Comparison of ENCODE assay signal across 9 cellular contexts in genomic region chrX:38804481-38805293, GRCh38. TPM values are rescaled to one million over a fixed set of nuclear protein-coding genes. Genes with fewer than 3 reads are reported as not detected.
A peak's percentile ranks its signal among the peaks of the same experiment; 100 is the strongest.
DNase-seq lines count a peak whose midpoint lies in the region; ATAC-seq, FAIRE-seq and TF ChIP-seq lines count a peak whose summit lies in the region.
"Had no signal": no experiment of that assay in that cellular context is flagged by ENCODE, and none has a peak within 500 bp of the region (broad histone marks: within the 10 kb centered on the region; RNA-seq: fewer than 3 reads in every experiment).

No MANE protein-coding gene starts in this region.

- no peak for ATAC-seq in HG02678 (IDR thresholded peaks at IDR 0.05; ENCODE audit: unreplicated experiment)
- ATAC-seq in HG03159 (IDR thresholded peaks at IDR 0.05; ENCODE audit: unreplicated experiment) = no peak

- H3K27me3 Mint-ChIP-seq in CD14-positive monocyte (ENCODE audit: low read depth in 3 of 3) = peaks cover 0 to 17% (median 0%) of the 10 kb centered on the region in 3 donors

- peaks cover 40% of the 10 kb centered on the region for H3K4me1 Mint-ChIP-seq in CD14-positive monocyte

- peaks cover 6% of the 10 kb centered on the region; the same call in 1 of the 2 replicates for H3K36me3 ChIP-seq in iPS DF 6.9 (ENCODE audit: control insufficient read depth, insufficient read depth, low read length)

- no peaks in the 10 kb centered on the region for H3K9me3 ChIP-seq in iPS DF 6.9 (ENCODE audit: control insufficient read depth, insufficient read depth, low read length)

- intact Hi-C loops in CD14-positive monocyte (cut with micrococcal nuclease) = loop anchor here (5.0 to 10.0 kb wide), 5 partner anchors 43 to 343 kb away; no protein-coding TSS in a partner anchor

- FAIRE-seq in RCC 7860 (lab: Jason Lieb, UNC) = no peak

- DNase-seq in CD14-positive monocyte (ENCODE audit: low spot score) = no peak
- peak; percentile 5 for DNase-seq in H4 (ENCODE audit: low spot score)
- peak; percentile 7 for DNase-seq in RCC 7860 (ENCODE audit: low spot score)
- DNase-seq in iPS DF 6.9 (ENCODE audit: low read depth, low spot score) = no peak

- H3K27me3 ChIP-seq in iPS DF 6.9 (ENCODE audit: control insufficient read depth, insufficient read depth, low read length) = no peaks in the 10 kb centered on the region

- H3K27ac ChIP-seq in adipose tissue (ENCODE audit: low read depth, low read length) = peak overlapping the region; percentile 75
- H3K27ac ChIP-seq in iPS DF 6.9 (ENCODE audit: low read length) = no peak overlapping the region
- peak overlapping the region; percentile 52 to 94 (median 86) for H3K27ac ChIP-seq in skin epidermis

- H3K27ac Mint-ChIP-seq in CD14-positive monocyte = peak overlapping the region; percentile 88 to 98 (median 96)

- TF ChIP-seq CTCF in CD14-positive monocyte (IDR thresholded peaks at IDR 0.05) = no peak

- H3K4me3 ChIP-seq in iPS DF 6.9 (ENCODE audit: low read length) = peak overlapping the region; percentile 63; the same call in 1 of the 2 replicates
- peak overlapping the region; percentile 53 to 63 (median 59) for H3K4me3 ChIP-seq in skin epidermis

- peaks cover 0 to 29% (median 3%) of the 10 kb centered on the region in 7 donors for H3K9me3 Mint-ChIP-seq in CD14-positive monocyte

- peak overlapping the region; percentile 88 to 93 for H3K4me3 Mint-ChIP-seq in CD14-positive monocyte

- H3K36me3 Mint-ChIP-seq in CD14-positive monocyte = peaks cover 0 to 4% of the 10 kb centered on the region in 2 donors

- WGBS in adipose tissue, 3 donors = 1 to 30% (median 1%) methylated on average over 31 to 75 of the region's 75 CpGs
- no CpG with 5 or more reads among the region's 75 CpGs for WGBS in iPS DF 6.9 (ENCODE audit: insufficient coverage, insufficient read length)

- no peaks in the 10 kb centered on the region; the same call in 1 of the 2 replicates for H3K4me1 ChIP-seq in iPS DF 6.9 (ENCODE audit: control insufficient read depth, insufficient read depth, low read length)

RNA-seq across cellular contexts. Expression of gene MID1IP1, which starts 3.4 kb away (rescaled TPM):
- polyA plus RNA-seq in CD14-positive monocyte (10 to 100 TPM; 48.4 to 55.5 TPM), adipose tissue (100 to 1,000 TPM in 1 of 3 donors, 10 to 100 TPM in 2; 63.9 to 152 (median 93.4) TPM)
- total RNA-seq in H4 (2014; rRNA removed; shearing (Covaris generic)) = 37.5 and 48.9 TPM in 2 replicates
- total RNA-seq: HT1080 had no signal

Comparison
In these comparisons a context has a peak if more than half of its experiments do, and no peak if none do; other contexts are left out.
1. DNase-seq: peak in H4 (single experiment) and RCC 7860 (single experiment); none in CD14-positive monocyte (single experiment) and iPS DF 6.9 (single experiment).